ENCODE assay signal across 1 cellular context in the genomic region with DNA sequence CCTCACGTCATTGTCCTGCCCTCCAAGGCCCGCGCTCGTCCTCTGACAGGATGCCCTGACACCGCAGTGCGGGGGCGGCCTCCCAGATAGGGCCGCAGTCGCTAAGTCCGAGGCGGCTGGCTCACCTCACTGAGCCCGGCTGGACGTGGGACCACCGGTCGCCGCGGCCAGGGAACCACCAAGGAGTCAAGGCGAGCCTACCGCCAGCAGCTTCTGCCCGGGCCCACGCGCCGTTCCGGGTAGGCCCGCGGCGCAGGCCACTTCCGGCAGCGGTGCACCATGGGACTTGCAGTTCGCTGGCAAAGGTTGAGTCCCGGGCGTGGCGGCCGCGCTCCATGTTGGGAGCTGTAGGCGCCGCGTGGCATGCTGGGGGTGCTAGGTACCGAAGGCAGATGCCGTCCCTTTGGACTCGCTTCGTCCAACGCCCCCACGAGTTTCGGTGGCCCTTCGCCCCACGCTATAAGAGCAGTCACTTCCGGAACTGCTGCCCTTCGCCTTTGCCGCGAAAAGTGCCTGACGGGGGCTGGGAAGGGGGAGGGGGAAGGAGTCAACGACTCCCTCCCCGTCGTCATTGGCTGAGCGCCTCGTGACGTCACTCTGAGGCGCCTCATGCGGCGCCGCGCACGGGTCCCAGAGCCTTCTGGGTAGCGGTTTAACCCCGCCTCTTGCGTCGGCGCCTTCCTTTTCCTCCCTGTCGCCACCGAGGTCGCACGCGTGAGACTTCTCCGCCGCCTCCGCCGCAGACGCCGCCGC.
A peak's percentile ranks its signal among the peaks of the same experiment; 100 is the strongest.
TF ChIP-seq lines count a peak whose summit lies in the region.

A gene (plus strand): TSS at position 681 of the 753 bp plus-strand sequence. CDS start 268 bp downstream, outside the sequence.

TF ChIP-seq in K562, 482 proteins besides CTCF, POLR2A, EP300 and RAD21 (continued from another document and continues in another):
- TF ChIP-seq, protein P1, sequence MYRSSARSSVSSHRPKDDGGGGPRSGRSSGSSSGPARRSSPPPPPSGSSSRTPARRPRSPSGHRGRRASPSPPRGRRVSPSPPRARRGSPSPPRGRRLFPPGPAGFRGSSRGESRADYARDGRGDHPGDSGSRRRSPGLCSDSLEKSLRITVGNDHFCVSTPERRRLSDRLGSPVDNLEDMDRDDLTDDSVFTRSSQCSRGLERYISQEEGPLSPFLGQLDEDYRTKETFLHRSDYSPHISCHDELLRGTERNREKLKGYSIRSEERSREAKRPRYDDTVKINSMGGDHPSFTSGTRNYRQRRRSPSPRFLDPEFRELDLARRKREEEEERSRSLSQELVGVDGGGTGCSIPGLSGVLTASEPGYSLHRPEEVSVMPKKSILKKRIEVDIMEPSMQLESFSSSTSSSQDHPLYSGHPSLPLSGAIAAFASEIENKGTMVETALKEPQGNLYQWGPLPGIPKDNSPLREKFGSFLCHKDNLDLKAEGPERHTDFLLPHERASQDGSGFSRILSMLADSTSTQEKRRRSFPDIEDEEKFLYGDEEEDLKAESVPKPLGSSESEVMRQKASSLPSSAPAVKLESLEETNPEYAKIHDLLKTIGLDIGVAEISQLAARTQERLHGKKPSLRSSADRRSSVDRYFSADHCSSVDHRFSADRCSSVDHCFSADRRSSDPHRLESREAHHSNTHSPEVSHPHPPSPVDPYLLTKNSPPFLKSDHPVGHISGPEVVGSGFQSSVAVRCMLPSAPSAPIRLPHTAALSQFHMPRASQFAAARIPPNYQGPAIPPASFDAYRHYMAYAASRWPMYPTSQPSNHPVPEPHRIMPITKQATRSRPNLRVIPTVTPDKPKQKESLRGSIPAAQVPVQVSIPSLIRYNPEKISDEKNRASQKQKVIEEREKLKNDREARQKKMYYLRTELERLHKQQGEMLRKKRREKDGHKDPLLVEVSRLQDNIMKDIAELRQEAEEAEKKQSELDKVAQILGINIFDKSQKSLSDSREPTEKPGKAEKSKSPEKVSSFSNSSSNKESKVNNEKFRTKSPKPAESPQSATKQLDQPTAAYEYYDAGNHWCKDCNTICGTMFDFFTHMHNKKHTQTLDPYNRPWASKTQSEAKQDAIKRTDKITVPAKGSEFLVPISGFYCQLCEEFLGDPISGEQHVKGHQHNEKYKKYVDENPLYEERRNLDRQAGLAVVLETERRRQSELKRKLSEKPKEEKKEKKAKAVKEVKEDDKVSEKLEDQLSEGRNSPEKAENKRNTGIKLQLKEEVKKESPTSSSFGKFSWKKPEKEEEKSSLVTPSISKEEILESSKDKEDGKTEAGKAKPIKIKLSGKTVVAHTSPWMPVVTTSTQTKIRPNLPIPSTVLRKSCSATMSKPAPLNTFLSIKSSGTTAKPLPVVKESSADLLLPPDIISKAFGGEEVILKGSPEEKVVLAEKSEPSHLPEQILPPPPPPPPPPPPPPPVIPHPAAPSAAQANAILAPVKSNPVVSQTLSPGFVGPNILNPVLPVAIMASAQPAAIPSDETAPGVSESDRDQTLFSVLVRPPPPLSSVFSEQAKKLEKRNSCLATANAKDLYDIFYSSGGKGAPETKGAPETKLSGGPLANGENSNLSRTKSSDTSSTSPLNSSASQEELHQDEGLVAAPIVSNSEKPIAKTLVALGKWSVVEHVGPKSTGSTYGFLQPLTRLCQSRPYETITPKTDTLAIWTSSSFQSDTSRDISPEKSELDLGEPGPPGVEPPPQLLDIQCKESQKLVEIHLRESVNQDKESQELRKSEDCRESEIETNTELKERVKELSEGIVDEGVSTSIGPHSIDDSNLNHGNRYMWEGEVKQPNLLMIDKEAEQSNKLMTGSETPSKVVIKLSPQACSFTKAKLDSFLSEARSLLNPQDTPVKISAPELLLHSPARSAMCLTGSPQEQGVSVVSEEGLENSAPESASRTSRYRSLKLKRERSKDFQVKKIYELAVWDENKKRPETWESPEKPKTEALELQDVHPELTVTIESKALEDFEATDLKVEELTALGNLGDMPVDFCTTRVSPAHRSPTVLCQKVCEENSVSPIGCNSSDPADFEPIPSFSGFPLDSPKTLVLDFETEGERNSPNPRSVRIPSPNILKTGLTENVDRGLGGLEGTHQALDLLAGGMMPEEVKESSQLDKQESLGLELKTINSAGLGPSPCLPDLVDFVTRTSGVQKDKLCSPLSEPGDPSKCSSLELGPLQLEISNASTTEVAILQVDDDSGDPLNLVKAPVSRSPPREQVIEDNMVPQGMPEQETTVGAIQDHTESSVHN (IDR thresholded peaks at IDR 0.05; ENCODE audit: borderline replicate concordance in 1 of 2, low read depth in 1 of 2), result no peak
- no peak for TF ChIP-seq ZNF12 (CRISPR knock-in tag; IDR thresholded peaks at IDR 0.05)
- no peak for TF ChIP-seq ZNF274 (IDR thresholded peaks at IDR 0.05; ENCODE audit: borderline replicate concordance, low read depth, low read length)
- no peak for TF ChIP-seq ZNF311 (CRISPR knock-in tag; IDR thresholded peaks at IDR 0.05)
- TF ChIP-seq, protein P2, sequence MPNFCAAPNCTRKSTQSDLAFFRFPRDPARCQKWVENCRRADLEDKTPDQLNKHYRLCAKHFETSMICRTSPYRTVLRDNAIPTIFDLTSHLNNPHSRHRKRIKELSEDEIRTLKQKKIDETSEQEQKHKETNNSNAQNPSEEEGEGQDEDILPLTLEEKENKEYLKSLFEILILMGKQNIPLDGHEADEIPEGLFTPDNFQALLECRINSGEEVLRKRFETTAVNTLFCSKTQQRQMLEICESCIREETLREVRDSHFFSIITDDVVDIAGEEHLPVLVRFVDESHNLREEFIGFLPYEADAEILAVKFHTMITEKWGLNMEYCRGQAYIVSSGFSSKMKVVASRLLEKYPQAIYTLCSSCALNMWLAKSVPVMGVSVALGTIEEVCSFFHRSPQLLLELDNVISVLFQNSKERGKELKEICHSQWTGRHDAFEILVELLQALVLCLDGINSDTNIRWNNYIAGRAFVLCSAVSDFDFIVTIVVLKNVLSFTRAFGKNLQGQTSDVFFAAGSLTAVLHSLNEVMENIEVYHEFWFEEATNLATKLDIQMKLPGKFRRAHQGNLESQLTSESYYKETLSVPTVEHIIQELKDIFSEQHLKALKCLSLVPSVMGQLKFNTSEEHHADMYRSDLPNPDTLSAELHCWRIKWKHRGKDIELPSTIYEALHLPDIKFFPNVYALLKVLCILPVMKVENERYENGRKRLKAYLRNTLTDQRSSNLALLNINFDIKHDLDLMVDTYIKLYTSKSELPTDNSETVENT (CRISPR knock-in tag; IDR thresholded peaks at IDR 0.05), result no peak
- peak; percentile 10; the same call in 1 of the 2 replicates for TF ChIP-seq NFE2 (IDR thresholded peaks at IDR 0.05; ENCODE audit: low read depth)
- TF ChIP-seq, protein P3, sequence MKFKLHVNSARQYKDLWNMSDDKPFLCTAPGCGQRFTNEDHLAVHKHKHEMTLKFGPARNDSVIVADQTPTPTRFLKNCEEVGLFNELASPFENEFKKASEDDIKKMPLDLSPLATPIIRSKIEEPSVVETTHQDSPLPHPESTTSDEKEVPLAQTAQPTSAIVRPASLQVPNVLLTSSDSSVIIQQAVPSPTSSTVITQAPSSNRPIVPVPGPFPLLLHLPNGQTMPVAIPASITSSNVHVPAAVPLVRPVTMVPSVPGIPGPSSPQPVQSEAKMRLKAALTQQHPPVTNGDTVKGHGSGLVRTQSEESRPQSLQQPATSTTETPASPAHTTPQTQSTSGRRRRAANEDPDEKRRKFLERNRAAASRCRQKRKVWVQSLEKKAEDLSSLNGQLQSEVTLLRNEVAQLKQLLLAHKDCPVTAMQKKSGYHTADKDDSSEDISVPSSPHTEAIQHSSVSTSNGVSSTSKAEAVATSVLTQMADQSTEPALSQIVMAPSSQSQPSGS (CRISPR knock-in tag; IDR thresholded peaks at IDR 0.05), result peak; percentile 18; the same call in 1 of the 2 replicates
- TF ChIP-seq, protein P4, sequence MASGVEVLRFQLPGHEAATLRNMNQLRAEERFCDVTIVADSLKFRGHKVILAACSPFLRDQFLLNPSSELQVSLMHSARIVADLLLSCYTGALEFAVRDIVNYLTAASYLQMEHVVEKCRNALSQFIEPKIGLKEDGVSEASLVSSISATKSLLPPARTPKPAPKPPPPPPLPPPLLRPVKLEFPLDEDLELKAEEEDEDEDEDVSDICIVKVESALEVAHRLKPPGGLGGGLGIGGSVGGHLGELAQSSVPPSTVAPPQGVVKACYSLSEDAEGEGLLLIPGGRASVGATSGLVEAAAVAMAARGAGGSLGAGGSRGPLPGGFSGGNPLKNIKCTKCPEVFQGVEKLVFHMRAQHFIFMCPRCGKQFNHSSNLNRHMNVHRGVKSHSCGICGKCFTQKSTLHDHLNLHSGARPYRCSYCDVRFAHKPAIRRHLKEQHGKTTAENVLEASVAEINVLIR (CRISPR knock-in tag; IDR thresholded peaks at IDR 0.05), result peak; percentile 98
- TF ChIP-seq, protein P5, sequence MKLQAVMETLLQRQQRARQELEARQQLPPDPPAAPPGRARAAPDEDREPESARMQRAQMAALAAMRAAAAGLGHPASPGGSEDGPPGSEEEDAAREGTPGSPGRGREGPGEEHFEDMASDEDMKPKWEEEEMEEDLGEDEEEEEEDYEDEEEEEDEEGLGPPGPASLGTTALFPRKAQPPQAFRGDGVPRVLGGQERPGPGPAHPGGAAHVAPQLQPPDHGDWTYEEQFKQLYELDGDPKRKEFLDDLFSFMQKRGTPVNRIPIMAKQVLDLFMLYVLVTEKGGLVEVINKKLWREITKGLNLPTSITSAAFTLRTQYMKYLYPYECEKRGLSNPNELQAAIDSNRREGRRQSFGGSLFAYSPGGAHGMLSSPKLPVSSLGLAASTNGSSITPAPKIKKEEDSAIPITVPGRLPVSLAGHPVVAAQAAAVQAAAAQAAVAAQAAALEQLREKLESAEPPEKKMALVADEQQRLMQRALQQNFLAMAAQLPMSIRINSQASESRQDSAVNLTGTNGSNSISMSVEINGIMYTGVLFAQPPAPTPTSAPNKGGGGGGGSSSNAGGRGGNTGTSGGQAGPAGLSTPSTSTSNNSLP (IDR thresholded peaks at IDR 0.05; ENCODE audit: borderline replicate concordance, low read depth, low read length), result no peak
- TF ChIP-seq HCFC1 (IDR thresholded peaks at IDR 0.05; ENCODE audit: low read depth, low read length), result peak; percentile 87
- TF ChIP-seq SMAD2 (IDR thresholded peaks at IDR 0.05; ENCODE audit: low read depth, low read length), result no peak
- no peak for TF ChIP-seq SNRNP70 (optimal IDR thresholded peaks at IDR 0.05; ENCODE audit: low read depth, low read length)
- no peak for TF ChIP-seq BRD4 (IDR thresholded peaks at IDR 0.05)
- 0 out of 2 replicates have a peak, but pooled peaks have one; percentile 6 for TF ChIP-seq SMC3 (conservative IDR thresholded peaks at IDR 0.05; ENCODE audit: insufficient read depth, low read depth, low read length)
- TF ChIP-seq MTA2 (IDR thresholded peaks at IDR 0.05; ENCODE audit: low read depth), result no peak
- TF ChIP-seq HMG20B (CRISPR knock-in tag; IDR thresholded peaks at IDR 0.05), result no peak
- TF ChIP-seq, protein P6, sequence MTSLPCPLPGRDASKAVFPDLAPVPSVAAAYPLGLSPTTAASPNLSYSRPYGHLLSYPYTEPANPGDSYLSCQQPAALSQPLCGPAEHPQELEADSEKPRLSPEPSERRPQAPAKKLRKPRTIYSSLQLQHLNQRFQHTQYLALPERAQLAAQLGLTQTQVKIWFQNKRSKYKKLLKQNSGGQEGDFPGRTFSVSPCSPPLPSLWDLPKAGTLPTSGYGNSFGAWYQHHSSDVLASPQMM (CRISPR knock-in tag; IDR thresholded peaks at IDR 0.05), result no peak
- TF ChIP-seq, protein P7, sequence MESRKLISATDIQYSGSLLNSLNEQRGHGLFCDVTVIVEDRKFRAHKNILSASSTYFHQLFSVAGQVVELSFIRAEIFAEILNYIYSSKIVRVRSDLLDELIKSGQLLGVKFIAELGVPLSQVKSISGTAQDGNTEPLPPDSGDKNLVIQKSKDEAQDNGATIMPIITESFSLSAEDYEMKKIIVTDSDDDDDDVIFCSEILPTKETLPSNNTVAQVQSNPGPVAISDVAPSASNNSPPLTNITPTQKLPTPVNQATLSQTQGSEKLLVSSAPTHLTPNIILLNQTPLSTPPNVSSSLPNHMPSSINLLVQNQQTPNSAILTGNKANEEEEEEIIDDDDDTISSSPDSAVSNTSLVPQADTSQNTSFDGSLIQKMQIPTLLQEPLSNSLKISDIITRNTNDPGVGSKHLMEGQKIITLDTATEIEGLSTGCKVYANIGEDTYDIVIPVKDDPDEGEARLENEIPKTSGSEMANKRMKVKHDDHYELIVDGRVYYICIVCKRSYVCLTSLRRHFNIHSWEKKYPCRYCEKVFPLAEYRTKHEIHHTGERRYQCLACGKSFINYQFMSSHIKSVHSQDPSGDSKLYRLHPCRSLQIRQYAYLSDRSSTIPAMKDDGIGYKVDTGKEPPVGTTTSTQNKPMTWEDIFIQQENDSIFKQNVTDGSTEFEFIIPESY (CRISPR knock-in tag; IDR thresholded peaks at IDR 0.05), result peak; percentile 83
- no peak for TF ChIP-seq MTF1 (CRISPR knock-in tag; IDR thresholded peaks at IDR 0.05; ENCODE audit: borderline replicate concordance)
- peak; percentile 93; the same call in 1 of the 2 replicates for TF ChIP-seq MTA3 (IDR thresholded peaks at IDR 0.05; ENCODE audit: borderline replicate concordance)
- TF ChIP-seq CTBP1 (IDR thresholded peaks at IDR 0.05; ENCODE audit: borderline replicate concordance), result peak; percentile 68
- no peak for TF ChIP-seq MAFF (IDR thresholded peaks at IDR 0.05; ENCODE audit: low read length)
- peak; percentile 98 for TF ChIP-seq CREM (IDR thresholded peaks at IDR 0.05; ENCODE audit: low read depth)
- TF ChIP-seq, protein P8, sequence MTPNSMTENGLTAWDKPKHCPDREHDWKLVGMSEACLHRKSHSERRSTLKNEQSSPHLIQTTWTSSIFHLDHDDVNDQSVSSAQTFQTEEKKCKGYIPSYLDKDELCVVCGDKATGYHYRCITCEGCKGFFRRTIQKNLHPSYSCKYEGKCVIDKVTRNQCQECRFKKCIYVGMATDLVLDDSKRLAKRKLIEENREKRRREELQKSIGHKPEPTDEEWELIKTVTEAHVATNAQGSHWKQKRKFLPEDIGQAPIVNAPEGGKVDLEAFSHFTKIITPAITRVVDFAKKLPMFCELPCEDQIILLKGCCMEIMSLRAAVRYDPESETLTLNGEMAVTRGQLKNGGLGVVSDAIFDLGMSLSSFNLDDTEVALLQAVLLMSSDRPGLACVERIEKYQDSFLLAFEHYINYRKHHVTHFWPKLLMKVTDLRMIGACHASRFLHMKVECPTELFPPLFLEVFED (CRISPR knock-in tag; conservative IDR thresholded peaks at IDR 0.05), result 0 out of 2 replicates have a peak, but pooled peaks have one; percentile 11
- TF ChIP-seq, protein P9, sequence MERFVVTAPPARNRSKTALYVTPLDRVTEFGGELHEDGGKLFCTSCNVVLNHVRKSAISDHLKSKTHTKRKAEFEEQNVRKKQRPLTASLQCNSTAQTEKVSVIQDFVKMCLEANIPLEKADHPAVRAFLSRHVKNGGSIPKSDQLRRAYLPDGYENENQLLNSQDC (CRISPR knock-in tag; IDR thresholded peaks at IDR 0.05), result no peak
- TF ChIP-seq POLR2B (IDR thresholded peaks at IDR 0.05; ENCODE audit: low read depth, partially characterized antibody), result peak; percentile 87
- no peak for TF ChIP-seq ZNF699 (CRISPR knock-in tag; IDR thresholded peaks at IDR 0.05; ENCODE audit: insufficient replicate concordance)
- no peak for TF ChIP-seq SMARCA4 (IDR thresholded peaks at IDR 0.05)
- peak; percentile 99 for TF ChIP-seq EGR1 (conservative IDR thresholded peaks at IDR 0.05)
- TF ChIP-seq, protein P10, sequence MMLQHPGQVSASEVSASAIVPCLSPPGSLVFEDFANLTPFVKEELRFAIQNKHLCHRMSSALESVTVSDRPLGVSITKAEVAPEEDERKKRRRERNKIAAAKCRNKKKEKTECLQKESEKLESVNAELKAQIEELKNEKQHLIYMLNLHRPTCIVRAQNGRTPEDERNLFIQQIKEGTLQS (IDR thresholded peaks at IDR 0.05), result peak; percentile 94
- TF ChIP-seq, protein P10 (CRISPR knock-in tag; conservative IDR thresholded peaks at IDR 0.05), result 0 out of 2 replicates have a peak, but pooled peaks have one; percentile 18
- TF ChIP-seq ZBTB7A (IDR thresholded peaks at IDR 0.05; ENCODE audit: borderline replicate concordance, control insufficient read depth, low read depth, low read length), result no peak; the same call in 1 of the 2 replicates
- TF ChIP-seq FIP1L1 (IDR thresholded peaks at IDR 0.05; ENCODE audit: low read depth, low read length, poor library complexity, severe bottlenecking), result no peak
- TF ChIP-seq ARHGAP35 (IDR thresholded peaks at IDR 0.05; ENCODE audit: partially characterized antibody), result no peak
